In genomic region chr2:172094319-172095145, GRCh38 we compare ENCODE assay signal across 1 cellular context.
TF ChIP-seq lines count a peak whose summit lies in the region.

No MANE protein-coding gene starts in this region.

TF ChIP-seq in HepG2, 621 proteins besides CTCF, POLR2A, EP300 and RAD21 (continued from another document and continues in another):
- TF ChIP-seq ZNF10 (CRISPR knock-in tag; IDR thresholded peaks at IDR 0.05; ENCODE audit: borderline replicate concordance, low read depth): 0 out of 2 replicates have a peak, but pooled peaks have one; percentile 22
- no peak for TF ChIP-seq ZNF230 (CRISPR knock-in tag; IDR thresholded peaks at IDR 0.05)
- TF ChIP-seq HOXD1 (CRISPR knock-in tag; IDR thresholded peaks at IDR 0.05): no peak
- TF ChIP-seq CC2D1A (CRISPR knock-in tag; IDR thresholded peaks at IDR 0.05): no peak
- no peak for TF ChIP-seq ZNF143 (CRISPR knock-in tag; IDR thresholded peaks at IDR 0.05)
- 0 out of 2 replicates have a peak, but pooled peaks have one; percentile 26 for TF ChIP-seq ZNF580 (CRISPR knock-in tag; IDR thresholded peaks at IDR 0.05; ENCODE audit: borderline replicate concordance, low read depth)
- TF ChIP-seq, protein P1, sequence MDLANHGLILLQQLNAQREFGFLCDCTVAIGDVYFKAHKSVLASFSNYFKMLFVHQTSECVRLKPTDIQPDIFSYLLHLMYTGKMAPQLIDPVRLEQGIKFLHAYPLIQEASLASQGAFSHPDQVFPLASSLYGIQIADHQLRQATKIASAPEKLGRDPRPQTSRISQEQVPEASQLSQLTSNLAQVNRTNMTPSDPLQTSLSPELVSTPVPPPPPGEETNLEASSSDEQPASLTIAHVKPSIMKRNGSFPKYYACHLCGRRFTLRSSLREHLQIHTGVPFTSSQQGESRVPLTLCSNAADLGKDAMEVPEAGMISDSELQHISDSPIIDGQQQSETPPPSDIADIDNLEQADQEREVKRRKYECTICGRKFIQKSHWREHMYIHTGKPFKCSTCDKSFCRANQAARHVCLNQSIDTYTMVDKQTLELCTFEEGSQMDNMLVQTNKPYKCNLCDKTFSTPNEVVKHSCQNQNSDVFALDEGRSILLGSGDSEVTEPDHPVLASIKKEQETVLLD (CRISPR knock-in tag; IDR thresholded peaks at IDR 0.05; ENCODE audit: low read depth): no peak
- no peak for TF ChIP-seq SMAD9 (CRISPR knock-in tag; IDR thresholded peaks at IDR 0.05)
- TF ChIP-seq, protein P2, sequence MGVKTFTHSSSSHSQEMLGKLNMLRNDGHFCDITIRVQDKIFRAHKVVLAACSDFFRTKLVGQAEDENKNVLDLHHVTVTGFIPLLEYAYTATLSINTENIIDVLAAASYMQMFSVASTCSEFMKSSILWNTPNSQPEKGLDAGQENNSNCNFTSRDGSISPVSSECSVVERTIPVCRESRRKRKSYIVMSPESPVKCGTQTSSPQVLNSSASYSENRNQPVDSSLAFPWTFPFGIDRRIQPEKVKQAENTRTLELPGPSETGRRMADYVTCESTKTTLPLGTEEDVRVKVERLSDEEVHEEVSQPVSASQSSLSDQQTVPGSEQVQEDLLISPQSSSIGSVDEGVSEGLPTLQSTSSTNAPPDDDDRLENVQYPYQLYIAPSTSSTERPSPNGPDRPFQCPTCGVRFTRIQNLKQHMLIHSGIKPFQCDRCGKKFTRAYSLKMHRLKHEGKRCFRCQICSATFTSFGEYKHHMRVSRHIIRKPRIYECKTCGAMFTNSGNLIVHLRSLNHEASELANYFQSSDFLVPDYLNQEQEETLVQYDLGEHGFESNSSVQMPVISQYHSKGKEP (CRISPR knock-in tag; IDR thresholded peaks at IDR 0.05): no peak
- TF ChIP-seq, protein P3, sequence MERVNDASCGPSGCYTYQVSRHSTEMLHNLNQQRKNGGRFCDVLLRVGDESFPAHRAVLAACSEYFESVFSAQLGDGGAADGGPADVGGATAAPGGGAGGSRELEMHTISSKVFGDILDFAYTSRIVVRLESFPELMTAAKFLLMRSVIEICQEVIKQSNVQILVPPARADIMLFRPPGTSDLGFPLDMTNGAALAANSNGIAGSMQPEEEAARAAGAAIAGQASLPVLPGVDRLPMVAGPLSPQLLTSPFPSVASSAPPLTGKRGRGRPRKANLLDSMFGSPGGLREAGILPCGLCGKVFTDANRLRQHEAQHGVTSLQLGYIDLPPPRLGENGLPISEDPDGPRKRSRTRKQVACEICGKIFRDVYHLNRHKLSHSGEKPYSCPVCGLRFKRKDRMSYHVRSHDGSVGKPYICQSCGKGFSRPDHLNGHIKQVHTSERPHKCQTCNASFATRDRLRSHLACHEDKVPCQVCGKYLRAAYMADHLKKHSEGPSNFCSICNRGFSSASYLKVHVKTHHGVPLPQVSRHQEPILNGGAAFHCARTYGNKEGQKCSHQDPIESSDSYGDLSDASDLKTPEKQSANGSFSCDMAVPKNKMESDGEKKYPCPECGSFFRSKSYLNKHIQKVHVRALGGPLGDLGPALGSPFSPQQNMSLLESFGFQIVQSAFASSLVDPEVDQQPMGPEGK (CRISPR knock-in tag; IDR thresholded peaks at IDR 0.05): peak; percentile 8
- TF ChIP-seq CBFB (CRISPR knock-in tag; IDR thresholded peaks at IDR 0.05): no peak
- peak; percentile 60 for TF ChIP-seq ZNF777 (CRISPR knock-in tag; IDR thresholded peaks at IDR 0.05)
- no peak for TF ChIP-seq HOXA7 (CRISPR knock-in tag; IDR thresholded peaks at IDR 0.05)
- no peak for TF ChIP-seq XRCC5 (optimal IDR thresholded peaks at IDR 0.05; ENCODE audit: low read length)
- TF ChIP-seq NFIC (IDR thresholded peaks at IDR 0.05; ENCODE audit: low read length): no peak
- TF ChIP-seq ZNF260 (CRISPR knock-in tag; IDR thresholded peaks at IDR 0.05; ENCODE audit: borderline replicate concordance, low read depth): no peak
- TF ChIP-seq, protein P4, sequence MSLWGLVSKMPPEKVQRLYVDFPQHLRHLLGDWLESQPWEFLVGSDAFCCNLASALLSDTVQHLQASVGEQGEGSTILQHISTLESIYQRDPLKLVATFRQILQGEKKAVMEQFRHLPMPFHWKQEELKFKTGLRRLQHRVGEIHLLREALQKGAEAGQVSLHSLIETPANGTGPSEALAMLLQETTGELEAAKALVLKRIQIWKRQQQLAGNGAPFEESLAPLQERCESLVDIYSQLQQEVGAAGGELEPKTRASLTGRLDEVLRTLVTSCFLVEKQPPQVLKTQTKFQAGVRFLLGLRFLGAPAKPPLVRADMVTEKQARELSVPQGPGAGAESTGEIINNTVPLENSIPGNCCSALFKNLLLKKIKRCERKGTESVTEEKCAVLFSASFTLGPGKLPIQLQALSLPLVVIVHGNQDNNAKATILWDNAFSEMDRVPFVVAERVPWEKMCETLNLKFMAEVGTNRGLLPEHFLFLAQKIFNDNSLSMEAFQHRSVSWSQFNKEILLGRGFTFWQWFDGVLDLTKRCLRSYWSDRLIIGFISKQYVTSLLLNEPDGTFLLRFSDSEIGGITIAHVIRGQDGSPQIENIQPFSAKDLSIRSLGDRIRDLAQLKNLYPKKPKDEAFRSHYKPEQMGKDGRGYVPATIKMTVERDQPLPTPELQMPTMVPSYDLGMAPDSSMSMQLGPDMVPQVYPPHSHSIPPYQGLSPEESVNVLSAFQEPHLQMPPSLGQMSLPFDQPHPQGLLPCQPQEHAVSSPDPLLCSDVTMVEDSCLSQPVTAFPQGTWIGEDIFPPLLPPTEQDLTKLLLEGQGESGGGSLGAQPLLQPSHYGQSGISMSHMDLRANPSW (CRISPR knock-in tag; IDR thresholded peaks at IDR 0.05; ENCODE audit: borderline replicate concordance): no peak
- no peak for TF ChIP-seq ZNF720 (CRISPR knock-in tag; IDR thresholded peaks at IDR 0.05)
- no peak for TF ChIP-seq GRHL1 (CRISPR knock-in tag; conservative IDR thresholded peaks at IDR 0.05)
- no peak for TF ChIP-seq ZNF768 (CRISPR knock-in tag; IDR thresholded peaks at IDR 0.05)
- no peak for TF ChIP-seq NCOR1 (IDR thresholded peaks at IDR 0.05; ENCODE audit: borderline replicate concordance, low read length)
- no peak for TF ChIP-seq CENPX (CRISPR knock-in tag; IDR thresholded peaks at IDR 0.05)
- no peak for TF ChIP-seq HBP1 (CRISPR knock-in tag; IDR thresholded peaks at IDR 0.05; ENCODE audit: low read depth)
- TF ChIP-seq ZBTB39 (CRISPR knock-in tag; IDR thresholded peaks at IDR 0.05): no peak
- no peak for TF ChIP-seq ZBTB8A (CRISPR knock-in tag; IDR thresholded peaks at IDR 0.05; ENCODE audit: borderline replicate concordance, low read depth)
- TF ChIP-seq ZNF672 (CRISPR knock-in tag; IDR thresholded peaks at IDR 0.05): no peak
- no peak for TF ChIP-seq NAIF1 (CRISPR knock-in tag; IDR thresholded peaks at IDR 0.05; ENCODE audit: borderline replicate concordance)
- TF ChIP-seq, protein P5, sequence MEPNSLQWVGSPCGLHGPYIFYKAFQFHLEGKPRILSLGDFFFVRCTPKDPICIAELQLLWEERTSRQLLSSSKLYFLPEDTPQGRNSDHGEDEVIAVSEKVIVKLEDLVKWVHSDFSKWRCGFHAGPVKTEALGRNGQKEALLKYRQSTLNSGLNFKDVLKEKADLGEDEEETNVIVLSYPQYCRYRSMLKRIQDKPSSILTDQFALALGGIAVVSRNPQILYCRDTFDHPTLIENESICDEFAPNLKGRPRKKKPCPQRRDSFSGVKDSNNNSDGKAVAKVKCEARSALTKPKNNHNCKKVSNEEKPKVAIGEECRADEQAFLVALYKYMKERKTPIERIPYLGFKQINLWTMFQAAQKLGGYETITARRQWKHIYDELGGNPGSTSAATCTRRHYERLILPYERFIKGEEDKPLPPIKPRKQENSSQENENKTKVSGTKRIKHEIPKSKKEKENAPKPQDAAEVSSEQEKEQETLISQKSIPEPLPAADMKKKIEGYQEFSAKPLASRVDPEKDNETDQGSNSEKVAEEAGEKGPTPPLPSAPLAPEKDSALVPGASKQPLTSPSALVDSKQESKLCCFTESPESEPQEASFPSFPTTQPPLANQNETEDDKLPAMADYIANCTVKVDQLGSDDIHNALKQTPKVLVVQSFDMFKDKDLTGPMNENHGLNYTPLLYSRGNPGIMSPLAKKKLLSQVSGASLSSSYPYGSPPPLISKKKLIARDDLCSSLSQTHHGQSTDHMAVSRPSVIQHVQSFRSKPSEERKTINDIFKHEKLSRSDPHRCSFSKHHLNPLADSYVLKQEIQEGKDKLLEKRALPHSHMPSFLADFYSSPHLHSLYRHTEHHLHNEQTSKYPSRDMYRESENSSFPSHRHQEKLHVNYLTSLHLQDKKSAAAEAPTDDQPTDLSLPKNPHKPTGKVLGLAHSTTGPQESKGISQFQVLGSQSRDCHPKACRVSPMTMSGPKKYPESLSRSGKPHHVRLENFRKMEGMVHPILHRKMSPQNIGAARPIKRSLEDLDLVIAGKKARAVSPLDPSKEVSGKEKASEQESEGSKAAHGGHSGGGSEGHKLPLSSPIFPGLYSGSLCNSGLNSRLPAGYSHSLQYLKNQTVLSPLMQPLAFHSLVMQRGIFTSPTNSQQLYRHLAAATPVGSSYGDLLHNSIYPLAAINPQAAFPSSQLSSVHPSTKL (CRISPR knock-in tag; IDR thresholded peaks at IDR 0.05): no peak
- no peak for TF ChIP-seq MAFF (IDR thresholded peaks at IDR 0.05; ENCODE audit: low read depth, low read length)
- TF ChIP-seq GABPA (IDR thresholded peaks at IDR 0.05; ENCODE audit: low read depth, low read length): no peak
- TF ChIP-seq GABPA (CRISPR knock-in tag; IDR thresholded peaks at IDR 0.05; ENCODE audit: low read depth): no peak
- TF ChIP-seq JDP2 (CRISPR knock-in tag; IDR thresholded peaks at IDR 0.05; ENCODE audit: borderline replicate concordance): no peak
- TF ChIP-seq ZNF552 (CRISPR knock-in tag; IDR thresholded peaks at IDR 0.05; ENCODE audit: borderline replicate concordance): no peak
- no peak for TF ChIP-seq AHR (CRISPR knock-in tag; IDR thresholded peaks at IDR 0.05)
- TF ChIP-seq IKZF1 (IDR thresholded peaks at IDR 0.05): no peak
- TF ChIP-seq FOXK2 (IDR thresholded peaks at IDR 0.05): no peak
- TF ChIP-seq ZNF570 (CRISPR knock-in tag; IDR thresholded peaks at IDR 0.05; ENCODE audit: borderline replicate concordance): no peak
- TF ChIP-seq TFAP4 (IDR thresholded peaks at IDR 0.05; ENCODE audit: borderline replicate concordance, low read depth): no peak
- TF ChIP-seq NKX3-1 (CRISPR knock-in tag; IDR thresholded peaks at IDR 0.05): no peak
- no peak for TF ChIP-seq ZSCAN9 (CRISPR knock-in tag; IDR thresholded peaks at IDR 0.05; ENCODE audit: borderline replicate concordance)
- no peak for TF ChIP-seq ZNF816 (CRISPR knock-in tag; IDR thresholded peaks at IDR 0.05; ENCODE audit: borderline replicate concordance)
- TF ChIP-seq ZBTB7B (CRISPR knock-in tag; IDR thresholded peaks at IDR 0.05): no peak
- no peak for TF ChIP-seq GATAD2A (CRISPR knock-in tag; IDR thresholded peaks at IDR 0.05)
- no peak for TF ChIP-seq MBD4 (IDR thresholded peaks at IDR 0.05; ENCODE audit: borderline replicate concordance, low read length)
- TF ChIP-seq, protein P6, sequence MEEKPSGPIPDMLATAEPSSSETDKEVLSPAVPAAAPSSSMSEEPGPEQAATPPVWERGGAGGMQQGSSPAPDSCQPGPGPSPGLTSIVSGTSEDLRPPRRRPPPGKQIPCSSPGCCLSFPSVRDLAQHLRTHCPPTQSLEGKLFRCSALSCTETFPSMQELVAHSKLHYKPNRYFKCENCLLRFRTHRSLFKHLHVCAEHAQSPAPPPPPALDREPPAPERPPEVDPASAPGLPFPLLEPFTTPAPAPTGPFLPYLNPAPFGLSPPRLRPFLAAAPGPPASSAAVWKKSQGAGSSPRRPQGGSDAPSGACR (CRISPR knock-in tag; IDR thresholded peaks at IDR 0.05): no peak
